20 cellular contexts compared by ENCODE assay signal in the genomic region with DNA sequence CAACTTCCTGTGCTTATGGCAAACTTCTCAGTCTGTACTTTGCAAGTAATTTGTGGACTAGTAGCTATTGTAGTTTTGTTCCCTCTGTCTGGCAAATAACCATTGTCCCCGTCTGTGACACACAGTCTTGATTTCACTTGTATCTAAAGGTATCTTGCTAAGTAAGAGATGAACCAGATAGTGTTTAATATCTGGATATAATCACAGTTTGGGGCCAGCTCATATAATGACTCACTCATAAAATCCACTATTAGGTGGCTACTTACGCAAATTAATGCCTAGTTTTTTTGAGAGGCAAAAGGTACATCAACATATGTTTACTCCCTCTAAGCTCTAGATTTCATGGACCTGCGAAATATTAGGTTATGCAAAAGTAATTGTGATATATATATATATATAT. TPM values are rescaled to one million over a fixed set of nuclear protein-coding genes. Genes with fewer than 3 reads are reported as not detected.
DNase-seq lines count a peak whose midpoint lies in the region; ATAC-seq and TF ChIP-seq lines count a peak whose summit lies in the region.
"Had no signal": no experiment of that assay in that cellular context is flagged by ENCODE, and none has a peak within 500 bp of the region (broad histone marks: within the 10 kb centered on the region; RNA-seq: fewer than 3 reads in every experiment).

No MANE protein-coding gene starts in this region.

- H3K4ac ChIP-seq in mesenchymal stem cell (ENCODE audit: low read depth in 1 of 2, low read length in 2 of 2): no peak overlapping the region

- H3K79me1 ChIP-seq in mesenchymal stem cell (replicated peaks; ENCODE audit: low read length, poor library complexity, severe bottlenecking): peaks cover 9% of the 10 kb centered on the region

- H3K27me3 ChIP-seq in adipocyte (replicated peaks; ENCODE audit: control insufficient read depth, insufficient read depth, low read length) (no peaks in the 10 kb centered on the region), mesenchymal stem cell (ENCODE audit: control insufficient read depth in 1 of 2, insufficient read depth in 1 of 2, low read length in 2 of 2) (no peaks in the 10 kb centered on the region)
- H3K27me3 ChIP-seq: BLaER1 treated with 17β-estradiol and CSF1 and Interleukin-3, amounts not matched to agents 10 nM and 100 nM had no signal

- H3K18ac ChIP-seq in mesenchymal stem cell (ENCODE audit: low read depth in 1 of 2, low read length in 2 of 2): no peak overlapping the region

- no peak overlapping the region for H2AK5ac ChIP-seq in mesenchymal stem cell (ENCODE audit: low read length, severe bottlenecking)

- H3K9me3 Mint-ChIP-seq in Calu3 (ENCODE audit: low read depth, unreplicated experiment): peaks cover 3% of the 10 kb centered on the region
- no peaks in the 10 kb centered on the region for H3K9me3 Mint-ChIP-seq in HFFc6

- H3K9me3 ChIP-seq in adipocyte (ENCODE audit: control insufficient read depth, low read length): no peaks in the 10 kb centered on the region
- no peaks in the 10 kb centered on the region for H3K9me3 ChIP-seq in mesenchymal stem cell (ENCODE audit: control insufficient read depth, low read length)
- H3K9me3 ChIP-seq: BLaER1 treated with 17β-estradiol and CSF1 and Interleukin-3, amounts not matched to agents 10 nM and 100 nM had no signal

- H3K4me3 ChIP-seq in adipocyte (ENCODE audit: low read length) (no peak overlapping the region), mesenchymal stem cell (ENCODE audit: insufficient read depth in 1 of 2, low read depth in 1 of 2, low read length in 2 of 2) (no peak overlapping the region)
- H3K4me3 ChIP-seq: BLaER1 treated with 17β-estradiol and CSF1 and Interleukin-3, amounts not matched to agents 10 nM and 100 nM had no signal

- no peak overlapping the region for H2BK120ac ChIP-seq in mesenchymal stem cell (ENCODE audit: low read depth, low read length)

- no peak overlapping the region for H2BK15ac ChIP-seq in mesenchymal stem cell (ENCODE audit: low read depth, poor library complexity, severe bottlenecking)

- no peak overlapping the region for H3K14ac ChIP-seq in mesenchymal stem cell (ENCODE audit: low read length in 2 of 2)

- CTCF ChIA-PET in Calu3 (lab: Charles Lee): interaction anchor here (0.8 kb wide), 1 partner anchor 9 kb away, joined by 4 read pairs; no protein-coding TSS in a partner anchor

- no peak overlapping the region for H2AFZ ChIP-seq in mesenchymal stem cell (ENCODE audit: low read depth, low read length)

- H4K8ac ChIP-seq in mesenchymal stem cell (ENCODE audit: low read length): no peak overlapping the region

- H3K4me3 Mint-ChIP-seq in Calu3 (ENCODE audit: low read depth, unreplicated experiment) (no peak overlapping the region), HFFc6 (0 out of 2 replicates have a peak overlapping the region, but pooled peaks have one; percentile 4)
- H3K4me3 Mint-ChIP-seq: CD8-positive, alpha-beta memory T cell had no signal

- no peak overlapping the region for H3K4me2 ChIP-seq in mesenchymal stem cell (ENCODE audit: low read length, poor library complexity, severe bottlenecking)
- H3K4me2 ChIP-seq: BLaER1 treated with 17β-estradiol and CSF1 and Interleukin-3, amounts not matched to agents 10 nM and 100 nM had no signal

- peaks cover 53% of the 10 kb centered on the region for H3K4me1 Mint-ChIP-seq in Calu3 (ENCODE audit: low read depth, unreplicated experiment)
- peaks cover 85% of the 10 kb centered on the region for H3K4me1 Mint-ChIP-seq in HFFc6 (ENCODE audit: low read depth)
- H3K4me1 Mint-ChIP-seq: CD8-positive, alpha-beta memory T cell had no signal

- WGBS in mesenchymal stem cell: 60% methylated on average over 1 of the region's 3 CpGs

- no peak overlapping the region for H2BK5ac ChIP-seq in mesenchymal stem cell (ENCODE audit: low read depth, low read length, poor library complexity, severe bottlenecking)

- intact Hi-C loops in Calu3 (cut with micrococcal nuclease; ENCODE audit: unreplicated experiment): no loop called here

- peak overlapping the region; percentile 40 for H3K9ac ChIP-seq in adipocyte (ENCODE audit: low read length)
- H3K9ac ChIP-seq in mesenchymal stem cell (ENCODE audit: low read length): peak overlapping the region; percentile 50
- H3K9ac ChIP-seq: BLaER1 treated with 17β-estradiol and CSF1 and Interleukin-3, amounts not matched to agents 10 nM and 100 nM had no signal

- H4K91ac ChIP-seq in mesenchymal stem cell (ENCODE audit: low read length): no peak overlapping the region

- peak overlapping the region; percentile 85 for H3K27ac Mint-ChIP-seq in Calu3 (ENCODE audit: unreplicated experiment)
- H3K27ac Mint-ChIP-seq in HFFc6: peak overlapping the region; percentile 59
- H3K27ac Mint-ChIP-seq: CD8-positive, alpha-beta memory T cell had no signal

- H3K36me3 Mint-ChIP-seq in Calu3 (ENCODE audit: insufficient read depth, unreplicated experiment): peaks cover 7% of the 10 kb centered on the region
- H3K36me3 Mint-ChIP-seq in HFFc6 (ENCODE audit: low read depth): peaks cover 41% of the 10 kb centered on the region
- H3K36me3 Mint-ChIP-seq: CD8-positive, alpha-beta memory T cell had no signal

- DNase-seq in Calu3 (no peak), HFFc6 (peak; percentile 31), adipocyte (ENCODE audit: low read depth) (no peak), mesenchymal stem cell (peak; percentile 22), AG08396 (ENCODE audit: low spot score) (no peak), GM03348 (ENCODE audit: low spot score) (no peak), activated gamma-delta T cell (lab: John Stamatoyannopoulos, UW) (no peak)
- DNase-seq: CD8-positive, alpha-beta memory T cell; DMS79 treated with DMSO at 0.1 percent for 48 hours; GF-D8; KG1; MM.1S; NCI-H187; NCI-H524 treated with DMSO at 0.1 percent for 48 hours; SHP77 had no signal

- peak overlapping the region; percentile 33 for H3K27ac ChIP-seq in mesenchymal stem cell (ENCODE audit: low read length, poor library complexity, severe bottlenecking)
- H3K27ac ChIP-seq: BLaER1 treated with 17β-estradiol and CSF1 and Interleukin-3, amounts not matched to agents 10 nM and 100 nM had no signal

- no peak for ATAC-seq in esophagus mucosa
- ATAC-seq: HCT116, SK-N-SH treated with all-trans-retinoic acid at 6 μM for 48 hours had no signal

- H3K27me3 Mint-ChIP-seq in Calu3 (ENCODE audit: unreplicated experiment): no peaks in the 10 kb centered on the region
- H3K27me3 Mint-ChIP-seq in HFFc6 (ENCODE audit: insufficient read depth): no peaks in the 10 kb centered on the region
- H3K27me3 Mint-ChIP-seq: CD8-positive, alpha-beta memory T cell had no signal

- H3K23ac ChIP-seq in mesenchymal stem cell (ENCODE audit: low read length in 2 of 2): no peak overlapping the region

- TF ChIP-seq CTCF in Calu3 (IDR thresholded peaks at IDR 0.05; ENCODE audit: unreplicated experiment) (no peak), HFFc6 (IDR thresholded peaks at IDR 0.05) (no peak)

- peaks cover 28% of the 10 kb centered on the region for H3K36me3 ChIP-seq in adipocyte (ENCODE audit: control insufficient read depth, insufficient read depth, low read length, severe bottlenecking)
- H3K36me3 ChIP-seq in mesenchymal stem cell (ENCODE audit: control insufficient read depth in 1 of 2, insufficient read depth in 2 of 2, low read depth in 1 of 2, low read length in 2 of 2): peaks cover 0 to 66% of the 10 kb centered on the region in 2 experiments
- H3K36me3 ChIP-seq: BLaER1 treated with 17β-estradiol and CSF1 and Interleukin-3, amounts not matched to agents 10 nM and 100 nM had no signal

- no peak overlapping the region for H2BK12ac ChIP-seq in mesenchymal stem cell (ENCODE audit: low read length in 2 of 2)

- BruUV-seq in Calu3 (replicated peaks; lab: Mats Ljungman, UMichigan): no TSS peak

- peaks cover 46% of the 10 kb centered on the region for H3K4me1 ChIP-seq in adipocyte (ENCODE audit: control insufficient read depth, insufficient read depth, low read length)
- H3K4me1 ChIP-seq in mesenchymal stem cell (ENCODE audit: control insufficient read depth, insufficient read depth, low read depth, low read length): peaks cover 2% of the 10 kb centered on the region
- H3K4me1 ChIP-seq: BLaER1 treated with 17β-estradiol and CSF1 and Interleukin-3, amounts not matched to agents 10 nM and 100 nM had no signal

RNA-seq across cellular contexts. Expression of a gene that starts 30.4 kb away (rescaled TPM):
- total RNA-seq in Calu3 (2022) (40.0 and 48.2 TPM in 2 replicates), esophagus mucosa (1.6 TPM)
- total RNA-seq in HFFc6 (2021; fragmentation: NEBNext Ultra II Directional; extraction: Animal tissue kit (Norgen Biotek cat#: 25700)): 100 to 1,000 TPM; 117 to 193 (median 151) TPM
- polyA plus RNA-seq in mesenchymal stem cell (2013, experiment 1 of 2): 16.7 TPM
- 13.8 TPM for polyA plus RNA-seq in mesenchymal stem cell (2013, experiment 2 of 2)
- total RNA-seq: A172; CD8-positive, alpha-beta memory T cell had no signal
- polyA plus RNA-seq: CD8-positive, alpha-beta memory T cell had no signal

Comparison
In these comparisons a context has a peak if more than half of its experiments do, and no peak if none do; other contexts are left out.
1. DNase-seq: peak in HFFc6 (single experiment) and mesenchymal stem cell (single experiment); none in Calu3 (single experiment), adipocyte (single experiment), AG08396 (single experiment), GM03348 (single experiment) and activated gamma-delta T cell (single experiment).
2. RNA of a gene that starts 30.4 kb away (total RNA-seq): 117 to 193 TPM in HFFc6 and 40.0 to 48.2 TPM in Calu3; 1.6 TPM in esophagus mucosa (single experiment); every median in the first group is over 10 times any median in the second.